Comparison of ENCODE assay signal across 8 cellular contexts in genomic region chr4:103075435-103075893, GRCh38. TPM values are rescaled to one million over a fixed set of nuclear protein-coding genes. Genes with fewer than 3 reads are reported as not detected.
A peak's percentile ranks its signal among the peaks of the same experiment; 100 is the strongest.
DNase-seq lines count a peak whose midpoint lies in the region; ATAC-seq, FAIRE-seq and TF ChIP-seq lines count a peak whose summit lies in the region.

No MANE protein-coding gene starts in this region.

- H3K23ac ChIP-seq in H1 (ENCODE audit: insufficient read length): no peak overlapping the region

- no peak overlapping the region for H3K27ac ChIP-seq in H1 (ENCODE audit: low read depth, low read length)

- peak overlapping the region; percentile 36; the same call in 1 of the 2 replicates for H2AFZ ChIP-seq in H1 (ENCODE audit: low read length)

- peaks cover 0 to 3% (median under 1%) of the 10 kb centered on the region in 4 experiments; a peak in 2 of 7 replicates for H3K4me1 ChIP-seq in H1 (replicated peaks in 1 of 4; ENCODE audit: control insufficient read depth in 3 of 4, insufficient read depth in 4 of 4, low read length in 3 of 4)

- peak overlapping the region; percentile 71 to 87 for H3K4me2 ChIP-seq in H1 (ENCODE audit: insufficient read depth in 1 of 2, low read depth in 2 of 2, low read length in 2 of 2)

- no peaks in the 10 kb centered on the region for H3K9me3 ChIP-seq in H1 (ENCODE audit: insufficient read depth in 2 of 2, low read depth in 1 of 2, low read length in 1 of 2)

- H3K9me3 Mint-ChIP-seq in CD14-positive monocyte: no peaks in the 10 kb centered on the region
- no peaks in the 10 kb centered on the region for H3K9me3 Mint-ChIP-seq in natural killer cell treated with Interleukin-12 subunit alpha and Interleukin-12 subunit beta and Interleukin-15 and Interleukin-18, amount 100 ng/mL, for 72 hours

- H3K79me2 ChIP-seq in H1 (ENCODE audit: control insufficient read depth in 1 of 2, insufficient read depth in 2 of 2, low read length in 2 of 2): no peaks in the 10 kb centered on the region

- H2AK5ac ChIP-seq in H1 (ENCODE audit: low read depth, low read length): no peak overlapping the region

- no peak overlapping the region for H2BK5ac ChIP-seq in H1 (ENCODE audit: low read depth, low read length)

- ATAC-seq in GM19023 (IDR thresholded peaks at IDR 0.05; ENCODE audit: unreplicated experiment): peak; percentile 1
- ATAC-seq in natural killer cell treated with Interleukin-12 subunit alpha and Interleukin-12 subunit beta and Interleukin-15 and Interleukin-18, amount 100 ng/mL, for 72 hours: no peak
- ATAC-seq in HG02884 (IDR thresholded peaks at IDR 0.05; ENCODE audit: unreplicated experiment): no peak
- no peak for ATAC-seq in GM19324 (IDR thresholded peaks at IDR 0.05; ENCODE audit: low FRiP score, unreplicated experiment)

- H2BK12ac ChIP-seq in H1 (ENCODE audit: low read depth, low read length): no peak overlapping the region

- peaks cover 0 to 15% (median 13%) of the 10 kb centered on the region in 4 experiments; a peak in 4 of 7 replicates for H3K27me3 ChIP-seq in H1 (replicated peaks in 1 of 4; ENCODE audit: control insufficient read depth in 3 of 4, extremely low read depth in 1 of 4, insufficient read depth in 3 of 4, low read length in 3 of 4)

- peaks cover 29% of the 10 kb centered on the region for H3K4me1 Mint-ChIP-seq in CD14-positive monocyte
- H3K4me1 Mint-ChIP-seq in natural killer cell treated with Interleukin-12 subunit alpha and Interleukin-12 subunit beta and Interleukin-15 and Interleukin-18, amount 100 ng/mL, for 72 hours (ENCODE audit: low read depth in 2 of 2): peaks cover 20 to 31% of the 10 kb centered on the region in 2 donors

- H3K56ac ChIP-seq in H1 (replicated peaks; ENCODE audit: insufficient read length, low read depth, low read length): no peak overlapping the region

- CTCF ChIA-PET in H1 (lab: Charles Lee; ENCODE audit: partially characterized antibody): interaction anchor here (1.1 to 1.4 kb wide), 5 partner anchors 11 to 506 kb away, joined by 3 to 4 read pairs (median 3); partner anchors contain the start of gene BDH2

- H3K79me1 ChIP-seq in H1 (ENCODE audit: low read depth, low read length): no peaks in the 10 kb centered on the region

- DNase-seq in CD14-positive monocyte (ENCODE audit: low spot score) (no peak), OCI-M1 (lab: John Stamatoyannopoulos, UW) (peak; percentile 58), H1 (ENCODE audit: low read depth in 1 of 2, low spot score in 2 of 2) (no peak)
- DNase-seq in natural killer cell treated with Interleukin-12 subunit alpha and Interleukin-12 subunit beta and Interleukin-15 and Interleukin-18, amount 100 ng/mL, for 72 hours (ENCODE audit: low spot score): no peak
- no peak for DNase-seq in activated CD4-positive, alpha-beta T cell treated with anti-CD3 and anti-CD28 coated beads, Interleukin-2, amount 50 U/mL, for 48 hours

- peaks cover 0 to 2% of the 10 kb centered on the region in 2 experiments for H4K20me1 ChIP-seq in H1 (replicated peaks in 1 of 2; ENCODE audit: control insufficient read depth in 1 of 2, insufficient read depth in 2 of 2, low read length in 2 of 2)

- intact Hi-C loops in CD14-positive monocyte (cut with micrococcal nuclease): no loop called here

- FAIRE-seq in H1 (lab: Jason Lieb, UNC): no peak

- H2BK120ac ChIP-seq in H1 (replicated peaks; ENCODE audit: low read depth, low read length): no peak overlapping the region

- H3K18ac ChIP-seq in H1 (ENCODE audit: extremely low read depth, low read length): no peak overlapping the region

- peak overlapping the region in 4 of 7 donors; percentile 17 to 82 (median 73) for H3K27ac Mint-ChIP-seq in CD14-positive monocyte
- peak overlapping the region; percentile 95 to 97 for H3K27ac Mint-ChIP-seq in natural killer cell treated with Interleukin-12 subunit alpha and Interleukin-12 subunit beta and Interleukin-15 and Interleukin-18, amount 100 ng/mL, for 72 hours

- no peak for TF ChIP-seq CTCF in CD14-positive monocyte (IDR thresholded peaks at IDR 0.05)
- no peak for TF ChIP-seq CTCF in H1 (IDR thresholded peaks at IDR 0.05; ENCODE audit: control extremely low read depth in 1 of 3, insufficient read depth in 1 of 3, low read depth in 1 of 3, low read length in 3 of 3)

- H3K36me3 Mint-ChIP-seq in CD14-positive monocyte: peaks cover 0 to 2% of the 10 kb centered on the region in 2 donors
- peaks cover 4% of the 10 kb centered on the region for H3K36me3 Mint-ChIP-seq in natural killer cell treated with Interleukin-12 subunit alpha and Interleukin-12 subunit beta and Interleukin-15 and Interleukin-18, amount 100 ng/mL, for 72 hours

- TF ChIP-seq POLR2A in H1 (IDR thresholded peaks at IDR 0.05; ENCODE audit: control extremely low read depth in 1 of 2, low read depth in 2 of 2, low read length in 2 of 2): no peak

- WGBS in H1 (ENCODE audit: extremely low coverage in 1 of 2, insufficient coverage in 1 of 2, insufficient read length in 1 of 2, insufficient replicate concordance in 2 of 2, low coverage in 1 of 2, low lambda C conversion rate in 2 of 2, missing lambda C conversion rate in 1 of 2), 2 experiments: 53% methylated on average over 4 of the region's 4 CpGs; no CpG with 5 or more reads in 1 of the 2 experiments

- H4K91ac ChIP-seq in H1 (replicated peaks; ENCODE audit: insufficient read length, low read length): no peak overlapping the region

- no peak overlapping the region for H4K5ac ChIP-seq in H1 (ENCODE audit: insufficient read length, low read depth, low read length)

- H3K4ac ChIP-seq in H1 (replicated peaks; ENCODE audit: insufficient read length, low read depth, low read length): no peak overlapping the region

- peak overlapping the region; percentile 90 to 95 for H3K4me3 Mint-ChIP-seq in CD14-positive monocyte
- peak overlapping the region; percentile 94 for H3K4me3 Mint-ChIP-seq in natural killer cell treated with Interleukin-12 subunit alpha and Interleukin-12 subunit beta and Interleukin-15 and Interleukin-18, amount 100 ng/mL, for 72 hours

- peak overlapping the region; percentile 54 to 78 (median 76); a peak in 7 of 8 replicates for H3K4me3 ChIP-seq in H1 (ENCODE audit: extremely low read depth in 1 of 4, insufficient read depth in 2 of 4, low read depth in 3 of 4, low read length in 4 of 4)

- H2BK15ac ChIP-seq in H1 (ENCODE audit: low read length): no peak overlapping the region

- peaks cover 11 to 18% (median 17%) of the 10 kb centered on the region in 3 donors for H3K27me3 Mint-ChIP-seq in CD14-positive monocyte (ENCODE audit: low read depth in 3 of 3)
- H3K27me3 Mint-ChIP-seq in natural killer cell treated with Interleukin-12 subunit alpha and Interleukin-12 subunit beta and Interleukin-15 and Interleukin-18, amount 100 ng/mL, for 72 hours: no peaks in the 10 kb centered on the region

- H3K23me2 ChIP-seq in H1 (ENCODE audit: low read depth, low read length): peaks cover 3% of the 10 kb centered on the region; the same call in 1 of the 2 replicates

- peak overlapping the region in 1 of 4 experiments; percentile 29; a peak in 1 of 7 replicates for H3K9ac ChIP-seq in H1 (replicated peaks in 1 of 4; ENCODE audit: extremely low read depth in 1 of 4, low read depth in 3 of 4, low read length in 3 of 4)

- H3K14ac ChIP-seq in H1 (ENCODE audit: insufficient read length): no peak overlapping the region

- H4K8ac ChIP-seq in H1 (ENCODE audit: extremely low read depth, insufficient read depth, low read length): no peak overlapping the region

- no peak for TF ChIP-seq EP300 in H1 (IDR thresholded peaks at IDR 0.05; ENCODE audit: borderline replicate concordance in 1 of 2, low read depth in 2 of 2, low read length in 2 of 2)

- no peak overlapping the region for H2BK20ac ChIP-seq in H1 (ENCODE audit: low read length)

- H3K36me3 ChIP-seq in H1 (ENCODE audit: control insufficient read depth in 2 of 4, insufficient read depth in 4 of 4, low read length in 3 of 4): no peaks in the 10 kb centered on the region; a peak in 1 of 8 replicates

- no peak for TF ChIP-seq RAD21 in H1 (IDR thresholded peaks at IDR 0.05 in 1 of 2, conservative IDR thresholded peaks at IDR 0.05 in 1 of 2; ENCODE audit: low read depth in 2 of 2, low read length in 2 of 2)

- POLR2A ChIA-PET in H1 (lab: Charles Lee; ENCODE audit: partially characterized antibody): interaction anchor here (2.2 kb wide), 1 partner anchor 247 kb away, joined by 13 read pairs; the partner anchor contains the start of gene UBE2D3

RNA-seq across cellular contexts. Expression of gene SLC9B2, which starts 1.1 kb away (rescaled TPM):
- polyA plus RNA-seq in CD14-positive monocyte (under 1 TPM; 0.38 to 0.48 TPM), H1 (2011; rRNA removed) (2.1 and 3.2 TPM in 2 replicates)
- total RNA-seq in H1 (2021; fragmentation: NEBNext Ultra II Directional; extraction: Animal tissue kit (Norgen Biotek cat#: 25700)): 5.2 and 5.9 TPM in 2 replicates
- polyA plus RNA-seq in H1 (2011; cell fraction: cytosol; rRNA removed): 3.2 TPM
- polyA plus RNA-seq in H1 (2011; cell fraction: nucleus; rRNA removed): 3.6 TPM
- polyA plus RNA-seq in H1 (2012, experiment 1 of 2): 2.8 to 3.7 TPM (median 3.0 TPM) in 4 replicates
- 3.1 TPM for polyA plus RNA-seq in H1 (2012, experiment 2 of 2)
- polyA plus RNA-seq in H1 (2013, experiment 1 of 2): 4.4 TPM
- 4.1 TPM for polyA plus RNA-seq in H1 (2013, experiment 2 of 2)
- polyA minus RNA-seq in H1 (2011; rRNA and poly(A)+ RNA removed): 4.7 and 4.8 TPM in 2 replicates
- 1.8 TPM for polyA minus RNA-seq in H1 (2011; cell fraction: cytosol; rRNA and poly(A)+ RNA removed)
- polyA minus RNA-seq in H1 (2011; cell fraction: nucleus; rRNA and poly(A)+ RNA removed): 6.0 TPM
- 10 to 100 TPM; 19.6 to 46.6 TPM for total RNA-seq in natural killer cell treated with Interleukin-12 subunit alpha and Interleukin-12 subunit beta and Interleukin-15 and Interleukin-18, amount 100 ng/mL, for 72 hours

RNA-seq across cellular contexts. Expression of gene BDH2, which starts 24.2 kb away (rescaled TPM):
- 1 to 10 TPM; 6.2 to 8.5 TPM for polyA plus RNA-seq in CD14-positive monocyte
- total RNA-seq in H1 (2021; fragmentation: NEBNext Ultra II Directional; extraction: Animal tissue kit (Norgen Biotek cat#: 25700)): 44.6 and 46.0 TPM in 2 replicates
- polyA plus RNA-seq in H1 (2011; rRNA removed): 20.4 and 46.2 TPM in 2 replicates
- polyA plus RNA-seq in H1 (2011; cell fraction: cytosol; rRNA removed): 42.4 TPM
- polyA plus RNA-seq in H1 (2011; cell fraction: nucleus; rRNA removed): 22.4 TPM
- 49.9 to 60.4 TPM (median 52.5 TPM) in 4 replicates for polyA plus RNA-seq in H1 (2012, experiment 1 of 2)
- 9.6 TPM for polyA plus RNA-seq in H1 (2012, experiment 2 of 2)
- polyA plus RNA-seq in H1 (2013, experiment 1 of 2): 36.7 TPM
- 36.8 TPM for polyA plus RNA-seq in H1 (2013, experiment 2 of 2)
- 23.0 and 32.5 TPM in 2 replicates for polyA minus RNA-seq in H1 (2011; rRNA and poly(A)+ RNA removed)
- 10.3 TPM for polyA minus RNA-seq in H1 (2011; cell fraction: cytosol; rRNA and poly(A)+ RNA removed)
- polyA minus RNA-seq in H1 (2011; cell fraction: nucleus; rRNA and poly(A)+ RNA removed): 24.2 TPM
- 10 to 100 TPM in 1 of 2 donors, 1 to 10 TPM in 1; 9.1 to 13.5 TPM for total RNA-seq in natural killer cell treated with Interleukin-12 subunit alpha and Interleukin-12 subunit beta and Interleukin-15 and Interleukin-18, amount 100 ng/mL, for 72 hours

RNA-seq across cellular contexts. Expression of gene SLC9B1, which starts 56.0 kb away (rescaled TPM):
- 1 to 10 TPM in 1 of 2 donors, under 1 TPM in 1; 0.13 to 1.5 TPM for polyA plus RNA-seq in CD14-positive monocyte
- 0.19 TPM in 1 of 2 replicates, not detected in the other for total RNA-seq in H1 (2021; fragmentation: NEBNext Ultra II Directional; extraction: Animal tissue kit (Norgen Biotek cat#: 25700))
- polyA plus RNA-seq in H1 (2011; rRNA removed): 0.08 and 0.25 TPM in 2 replicates
- polyA plus RNA-seq in H1 (2011; cell fraction: cytosol; rRNA removed): 0.65 TPM
- polyA plus RNA-seq in H1 (2011; cell fraction: nucleus; rRNA removed): 0.20 TPM
- polyA plus RNA-seq in H1 (2012, experiment 1 of 2): 0.12 to 0.37 TPM (median 0.31 TPM) in 4 replicates
- 0.16 TPM for polyA plus RNA-seq in H1 (2012, experiment 2 of 2)
- 0.63 TPM for polyA plus RNA-seq in H1 (2013, experiment 1 of 2)
- 0.63 TPM for polyA plus RNA-seq in H1 (2013, experiment 2 of 2)
- polyA minus RNA-seq in H1 (2011; rRNA and poly(A)+ RNA removed): 0.49 TPM in 1 of 2 replicates, not detected in the other
- not detected for polyA minus RNA-seq in H1 (2011; cell fraction: cytosol; rRNA and poly(A)+ RNA removed)
- polyA minus RNA-seq in H1 (2011; cell fraction: nucleus; rRNA and poly(A)+ RNA removed): 0.40 TPM
- total RNA-seq in natural killer cell treated with Interleukin-12 subunit alpha and Interleukin-12 subunit beta and Interleukin-15 and Interleukin-18, amount 100 ng/mL, for 72 hours: under 1 TPM in 1 of 2 donors, not detected in 1; 0.43 TPM
